ENCODE assay signal across 10 cellular contexts in the genomic region with DNA sequence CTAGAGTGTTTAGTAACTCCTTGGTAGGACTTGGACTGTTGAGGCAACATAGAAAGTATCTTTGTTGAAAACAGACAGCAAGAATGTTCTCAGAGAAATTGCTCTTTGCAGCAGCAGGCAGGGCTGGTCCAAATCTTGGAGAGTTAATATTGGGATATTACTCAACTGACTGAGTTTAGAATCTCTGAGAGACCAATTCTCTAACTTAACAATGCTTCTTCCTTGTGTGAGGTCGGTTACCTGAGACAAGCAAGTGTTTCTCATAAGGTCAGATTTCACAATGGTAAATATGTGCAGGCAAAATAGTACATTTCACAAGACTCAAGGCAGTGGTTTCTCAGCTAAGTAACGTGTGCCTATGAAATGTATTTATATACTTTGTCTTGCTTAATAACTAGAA. TPM values are rescaled to one million over a fixed set of nuclear protein-coding genes. Genes with fewer than 3 reads are reported as not detected.
DNase-seq lines count a peak whose midpoint lies in the region; ATAC-seq, FAIRE-seq and TF ChIP-seq lines count a peak whose summit lies in the region.
"Had no signal": no experiment of that assay in that cellular context is flagged by ENCODE, and none has a peak within 500 bp of the region (broad histone marks: within the 10 kb centered on the region; RNA-seq: fewer than 3 reads in every experiment).

No MANE protein-coding gene starts in this region.

- no peak for TF ChIP-seq RAD21 in HepG2 (CRISPR knock-in tag; IDR thresholded peaks at IDR 0.05)

- H4K20me1 ChIP-seq in HepG2 (ENCODE audit: insufficient read depth, low read length): no peaks in the 10 kb centered on the region

- no peak overlapping the region for H3K4me3 ChIP-seq in HepG2 (replicated peaks in 1 of 3; ENCODE audit: insufficient read depth in 1 of 3, low read depth in 2 of 3, low read length in 3 of 3)
- H3K4me3 ChIP-seq in upper lobe of left lung: peak overlapping the region in 3 of 4 donors; percentile 29 to 43 (median 41)
- H3K4me3 ChIP-seq: pancreas had no signal

- TF ChIP-seq CTCF in HepG2 (CRISPR knock-in tag; IDR thresholded peaks at IDR 0.05) (no peak), upper lobe of left lung (IDR thresholded peaks at IDR 0.05) (no peak)

- 8% methylated on average over 2 of the region's 2 CpGs for WGBS in HepG2 (ENCODE audit: low lambda C conversion rate)
- 37 to 57% methylated on average over 2 of the region's 2 CpGs for WGBS in upper lobe of left lung, 2 donors

- no peaks in the 10 kb centered on the region for H3K79me2 ChIP-seq in HepG2 (ENCODE audit: insufficient read depth, low read length)

- POLR2A ChIA-PET in HepG2 (lab: Yijun Ruan, JAX): no interaction called here

- TF ChIP-seq POLR2A in HepG2 (IDR thresholded peaks at IDR 0.05; ENCODE audit: insufficient read depth in 1 of 2, low read depth in 2 of 2, low read length in 2 of 2) (no peak), upper lobe of left lung (IDR thresholded peaks at IDR 0.05) (peak in 2 of 4 donors; percentile 13 to 14)

- DNase-seq in NCI-H2171 treated with DMSO at 0.1 percent for 48 hours (lab: John Stamatoyannopoulos, UW): peak; percentile 55
- no peak for DNase-seq in NCI-H2171 (lab: John Stamatoyannopoulos, UW)
- no peak for DNase-seq in HepG2 (ENCODE audit: low spot score)
- DNase-seq in upper lobe of left lung: peak in 1 of 2 donors; percentile 31
- DNase-seq in RKO (ENCODE audit: low spot score): no peak
- DNase-seq in NCI-H774 (lab: John Stamatoyannopoulos, UW): no peak
- DNase-seq: activated CD4-positive, alpha-beta T cell treated with anti-CD3 and anti-CD28 coated beads, Interleukin-2, amount 50 U/mL, for 4 hours; pancreas had no signal

- H3K36me3 ChIP-seq in HepG2 (replicated peaks in 1 of 2; ENCODE audit: control insufficient read depth in 1 of 2, insufficient read depth in 2 of 2, low read length in 2 of 2) (no peaks in the 10 kb centered on the region), upper lobe of left lung (no peaks in the 10 kb centered on the region)
- H3K36me3 ChIP-seq: pancreas had no signal

- H3K9me3 ChIP-seq in HepG2 (ENCODE audit: low read length): no peaks in the 10 kb centered on the region
- no peaks in the 10 kb centered on the region for H3K9me3 ChIP-seq in upper lobe of left lung
- H3K9me3 ChIP-seq: pancreas had no signal

- in situ Hi-C loops in HepG2 (cut with HindIII; ENCODE audit: extremely low pct_ligation_motif_present, low pct_unique_long_range_greater_than_20kb): no loop called here

- no TSS peak for BruUV-seq in HepG2 (replicated peaks; lab: Mats Ljungman, UMichigan)

- peaks cover under 1% of the 10 kb centered on the region for H3K4me1 ChIP-seq in HepG2 (ENCODE audit: insufficient read depth, low read length)
- peaks cover 21 to 41% (median 27%) of the 10 kb centered on the region in 4 donors for H3K4me1 ChIP-seq in upper lobe of left lung
- H3K4me1 ChIP-seq: pancreas had no signal

- CTCF ChIA-PET in HepG2 (lab: Yijun Ruan, JAX; ENCODE audit: low intra/inter-chr PET ratio, low total read pairs): no interaction called here

- H3K27ac ChIP-seq in cingulate gyrus (ENCODE audit: low read depth, low read length) (peak overlapping the region; percentile 97), HepG2 (ENCODE audit: extremely low read length, insufficient read depth, low read length) (no peak overlapping the region), upper lobe of left lung (peak overlapping the region; percentile 11 to 78 (median 62))
- H3K27ac ChIP-seq: pancreas had no signal

- intact Hi-C loops in HepG2 (cut with micrococcal nuclease; ENCODE audit: unreplicated experiment): no loop called here

- TF ChIP-seq EP300 in HepG2 (IDR thresholded peaks at IDR 0.05; ENCODE audit: low read depth in 2 of 2, low read length in 2 of 2): no peak
- no peak for TF ChIP-seq EP300 in HepG2 (CRISPR knock-in tag; IDR thresholded peaks at IDR 0.05; ENCODE audit: borderline replicate concordance)
- peak in 2 of 4 donors; percentile 2 to 63 for TF ChIP-seq EP300 in upper lobe of left lung (IDR thresholded peaks at IDR 0.05)

- H2AFZ ChIP-seq in HepG2 (ENCODE audit: low read length): no peak overlapping the region

- H3K9ac ChIP-seq in HepG2 (ENCODE audit: insufficient read depth, low read depth, low read length): no peak overlapping the region

- H3K4me2 ChIP-seq in HepG2 (ENCODE audit: low read depth, low read length): no peak overlapping the region

- FAIRE-seq in HepG2 (lab: Jason Lieb, UNC): no peak
- FAIRE-seq: pancreas had no signal

- H3K27me3 ChIP-seq in HepG2 (ENCODE audit: control insufficient read depth in 1 of 2, insufficient read depth in 2 of 2, low read length in 2 of 2) (no peaks in the 10 kb centered on the region; a peak in 1 of 5 replicates), upper lobe of left lung (no peaks in the 10 kb centered on the region)
- H3K27me3 ChIP-seq: pancreas had no signal

- ATAC-seq in HepG2: no peak
- peak; percentile 35 to 75 for ATAC-seq in upper lobe of left lung (ENCODE audit: low FRiP score in 2 of 2)
- no peak for ATAC-seq in GM21529 (IDR thresholded peaks at IDR 0.05; ENCODE audit: unreplicated experiment)

TF ChIP-seq in HepG2, 621 proteins besides CTCF, POLR2A, EP300 and RAD21:
- TF ChIP-seq IKZF4 (CRISPR knock-in tag; IDR thresholded peaks at IDR 0.05; ENCODE audit: borderline replicate concordance, low read depth, not compliant biosample characterization) (no peak), CEBPB (IDR thresholded peaks at IDR 0.05; ENCODE audit: borderline replicate concordance, low read depth, low read length) (0 out of 2 replicates have a peak, but pooled peaks have one; percentile 16)
- TF ChIP-seq, protein P1, sequence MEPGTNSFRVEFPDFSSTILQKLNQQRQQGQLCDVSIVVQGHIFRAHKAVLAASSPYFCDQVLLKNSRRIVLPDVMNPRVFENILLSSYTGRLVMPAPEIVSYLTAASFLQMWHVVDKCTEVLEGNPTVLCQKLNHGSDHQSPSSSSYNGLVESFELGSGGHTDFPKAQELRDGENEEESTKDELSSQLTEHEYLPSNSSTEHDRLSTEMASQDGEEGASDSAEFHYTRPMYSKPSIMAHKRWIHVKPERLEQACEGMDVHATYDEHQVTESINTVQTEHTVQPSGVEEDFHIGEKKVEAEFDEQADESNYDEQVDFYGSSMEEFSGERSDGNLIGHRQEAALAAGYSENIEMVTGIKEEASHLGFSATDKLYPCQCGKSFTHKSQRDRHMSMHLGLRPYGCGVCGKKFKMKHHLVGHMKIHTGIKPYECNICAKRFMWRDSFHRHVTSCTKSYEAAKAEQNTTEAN (CRISPR knock-in tag; conservative IDR thresholded peaks at IDR 0.05): no peak

RNA-seq across cellular contexts. Expression of a gene that starts 1.2 kb away (rescaled TPM):
- 0.07 TPM in 1 of 2 replicates, not detected in the other for total RNA-seq in HepG2 (2016; rRNA removed; fragmentation: Illumina TruSeq; extraction: Trizol)
- 0.09 TPM in 1 of 2 replicates, not detected in the other for total RNA-seq in HepG2 (2016; cell fraction: cytosol; rRNA removed; fragmentation: Illumina TruSeq; extraction: Trizol; ENCODE audit: low read depth)
- total RNA-seq in HepG2 (2016; cell fraction: insoluble cytoplasmic fraction; rRNA removed; fragmentation: Illumina TruSeq; extraction: Trizol): 0.13 TPM in 1 of 2 replicates, not detected in the other
- 0.03 TPM in 1 of 2 replicates, not detected in the other for total RNA-seq in HepG2 (2016; cell fraction: membrane; rRNA removed; fragmentation: Illumina TruSeq; extraction: Trizol)
- total RNA-seq in HepG2 (2016; cell fraction: nucleus; rRNA removed; fragmentation: Illumina TruSeq; extraction: Trizol): 0.12 and 2.0 TPM in 2 replicates
- not detected in 2 replicates for polyA plus RNA-seq in HepG2 (2011; rRNA removed)
- not detected in 2 replicates for polyA plus RNA-seq in HepG2 (2011; cell fraction: cytosol; rRNA removed)
- polyA plus RNA-seq in HepG2 (2011; cell fraction: nucleus; rRNA removed): 0.08 and 0.28 TPM in 2 replicates
- polyA plus RNA-seq in HepG2 (2012): not detected in 2 replicates
- polyA plus RNA-seq in HepG2 (2016; cell fraction: cytosol; fragmentation: Illumina TruSeq; extraction: Trizol; ENCODE audit: low read depth): not detected in 2 replicates
- polyA plus RNA-seq in HepG2 (2016; cell fraction: insoluble cytoplasmic fraction; fragmentation: Illumina TruSeq; extraction: Trizol; ENCODE audit: low read depth): 0.19 TPM in 1 of 2 replicates, not detected in the other
- polyA plus RNA-seq in HepG2 (2016; cell fraction: membrane; fragmentation: Illumina TruSeq; extraction: Trizol; ENCODE audit: low read depth): not detected in 2 replicates
- polyA plus RNA-seq in HepG2 (2016; cell fraction: nucleus; fragmentation: Illumina TruSeq; extraction: Trizol; ENCODE audit: insufficient read depth, low read depth): 0.18 and 0.56 TPM in 2 replicates
- polyA minus RNA-seq in HepG2 (2011; rRNA and poly(A)+ RNA removed; ENCODE audit: low replicate concordance): 5.2 TPM in 1 of 2 replicates, not detected in the other
- polyA minus RNA-seq in HepG2 (2011; cell fraction: cytosol; rRNA and poly(A)+ RNA removed): not detected in 2 replicates
- 0.13 and 0.25 TPM in 2 replicates for polyA minus RNA-seq in HepG2 (2011; cell fraction: nucleus; rRNA and poly(A)+ RNA removed)
- total RNA-seq in upper lobe of left lung: 10 to 100 TPM in 3 of 6 donors, 1 to 10 TPM in 3; 6.3 to 28.7 (median 9.5) TPM

Comparison
In these comparisons a context has a peak if more than half of its experiments do, and no peak if none do; other contexts are left out.
1. ATAC-seq: peak in upper lobe of left lung (2 of 2); none in HepG2 (single experiment) and GM21529 (single experiment).
2. H3K4me3 ChIP-seq: peak in upper lobe of left lung (3 of 4); none in HepG2 (0 of 3).